Comparison of ENCODE assay signal across 16 cellular contexts in genomic region chr6:148068391-148068790, GRCh38.
DNase-seq lines count a peak whose midpoint lies in the region; FAIRE-seq and TF ChIP-seq lines count a peak whose summit lies in the region.
"Had no signal": no experiment of that assay in that cellular context is flagged by ENCODE, and none has a peak within 500 bp of the region (broad histone marks: within the 10 kb centered on the region; RNA-seq: fewer than 3 reads in every experiment).

No MANE protein-coding gene starts in this region.

- CTCF ChIA-PET in mammary epithelial cell (lab: Charles Lee; ENCODE audit: low non-redundant PET), result interaction anchor here (0.7 kb wide), 1 partner anchor 416 kb away, joined by 3 read pairs; no protein-coding TSS in a partner anchor

- peaks cover 12% of the 10 kb centered on the region for H3K4me1 Mint-ChIP-seq in glutamatergic neuron (ENCODE audit: low read depth, unreplicated experiment)
- H3K4me1 Mint-ChIP-seq in progenitor cell of endocrine pancreas (ENCODE audit: low read depth), result peaks cover 13% of the 10 kb centered on the region
- no peaks in the 10 kb centered on the region for H3K4me1 Mint-ChIP-seq in CD14-positive monocyte
- H3K4me1 Mint-ChIP-seq: B cell had no signal

- WGBS in mammary epithelial cell (ENCODE audit: low coverage, missing lambda C conversion rate), result 7% methylated on average over 3 of the region's 3 CpGs

- in situ Hi-C loops in mammary epithelial cell (cut with MboI; ENCODE audit: low sequenced_read_pairs in 2 of 2), result no loop called here

- H3K27ac ChIP-seq in breast epithelium, result peak overlapping the region; percentile 25 to 40
- no peak overlapping the region for H3K27ac ChIP-seq in mammary epithelial cell (ENCODE audit: insufficient read depth, low read depth, low read length)
- peak overlapping the region; percentile 38; the same call in 1 of the 2 replicates for H3K27ac ChIP-seq in WERI-Rb-1
- H3K27ac ChIP-seq: GM23248 had no signal

- no peaks in the 10 kb centered on the region for H3K27me3 ChIP-seq in breast epithelium
- H3K27me3 ChIP-seq in mammary epithelial cell (ENCODE audit: insufficient read depth, low read length), result no peaks in the 10 kb centered on the region
- no peaks in the 10 kb centered on the region for H3K27me3 ChIP-seq in WERI-Rb-1 (ENCODE audit: insufficient read depth, low read depth, severe bottlenecking)

- FAIRE-seq in urothelium cell line (lab: Jason Lieb, UNC), result no peak

- TF ChIP-seq CTCF in breast epithelium (IDR thresholded peaks at IDR 0.05) (no peak), mammary epithelial cell (conservative IDR thresholded peaks at IDR 0.05 in 1 of 2, IDR thresholded peaks at IDR 0.05 in 1 of 2; ENCODE audit: extremely low read depth in 1 of 2, insufficient read depth in 1 of 2, low read depth in 1 of 2, low read length in 2 of 2) (no peak), WERI-Rb-1 (IDR thresholded peaks at IDR 0.05; ENCODE audit: low read depth, low read length) (no peak), glutamatergic neuron (IDR thresholded peaks at IDR 0.05; ENCODE audit: partially characterized antibody, unreplicated experiment) (no peak), progenitor cell of endocrine pancreas (IDR thresholded peaks at IDR 0.05; ENCODE audit: unreplicated experiment) (no peak), CD14-positive monocyte (IDR thresholded peaks at IDR 0.05) (no peak)

- peaks cover 10% of the 10 kb centered on the region for H3K36me3 Mint-ChIP-seq in glutamatergic neuron (ENCODE audit: unreplicated experiment)
- H3K36me3 Mint-ChIP-seq in progenitor cell of endocrine pancreas (ENCODE audit: insufficient read depth), result peaks cover 23% of the 10 kb centered on the region
- H3K36me3 Mint-ChIP-seq in CD14-positive monocyte, result no peaks in the 10 kb centered on the region

- H3K27me3 Mint-ChIP-seq in glutamatergic neuron (ENCODE audit: unreplicated experiment) (peaks cover 4% of the 10 kb centered on the region), progenitor cell of endocrine pancreas (no peaks in the 10 kb centered on the region), CD14-positive monocyte (ENCODE audit: low read depth in 3 of 3) (peaks cover 0 to 1% (median 0%) of the 10 kb centered on the region in 3 donors)
- H3K27me3 Mint-ChIP-seq: B cell had no signal

- H3K9me3 Mint-ChIP-seq in glutamatergic neuron (ENCODE audit: unreplicated experiment) (peaks cover 11% of the 10 kb centered on the region), progenitor cell of endocrine pancreas (ENCODE audit: low read depth) (peaks cover 36% of the 10 kb centered on the region), CD14-positive monocyte (peaks cover 6 to 30% (median 21%) of the 10 kb centered on the region in 7 donors)

- H3K4me3 ChIP-seq in breast epithelium, result no peak overlapping the region
- no peak overlapping the region for H3K4me3 ChIP-seq in mammary epithelial cell (replicated peaks in 1 of 3; ENCODE audit: insufficient read depth in 1 of 3, low read depth in 2 of 3, low read length in 3 of 3)
- no peak overlapping the region for H3K4me3 ChIP-seq in WERI-Rb-1 (ENCODE audit: low read depth, low read length)
- H3K4me3 ChIP-seq: GM23248, HAP-1 had no signal

- H3K4me3 Mint-ChIP-seq in glutamatergic neuron (ENCODE audit: unreplicated experiment) (peak overlapping the region; percentile 21), progenitor cell of endocrine pancreas (ENCODE audit: low read depth) (no peak overlapping the region), CD14-positive monocyte (no peak overlapping the region)
- H3K4me3 Mint-ChIP-seq: B cell; CD4-positive, alpha-beta T cell had no signal

- BruUV-seq in mammary epithelial cell (replicated peaks; lab: Mats Ljungman, UMichigan), result no TSS peak

- no peak overlapping the region for H3K4me2 ChIP-seq in mammary epithelial cell (ENCODE audit: insufficient read depth, low read depth, low read length)

- no peak overlapping the region for H3K9ac ChIP-seq in mammary epithelial cell (ENCODE audit: insufficient read depth, low read length)
- H3K9ac ChIP-seq: GM23248 had no signal

- DNase-seq in breast epithelium (ENCODE audit: low spot score in 2 of 2) (no peak), mammary epithelial cell (no peak), WERI-Rb-1 (no peak), glutamatergic neuron (no peak), progenitor cell of endocrine pancreas (ENCODE audit: low spot score, unreplicated experiment) (no peak), CD14-positive monocyte (ENCODE audit: low spot score) (no peak), urothelium cell line (ENCODE audit: low spot score) (no peak)
- DNase-seq in activated T-cell treated with anti-CD3 and anti-CD28 coated beads, Interleukin-2, amount 50 U/mL, for 1 hour, result no peak
- DNase-seq: C1 segment of cervical spinal cord; CD4-positive, alpha-beta T cell; DMS153; DMS79; GF-D8; GM23248 had no signal

- no peaks in the 10 kb centered on the region for H3K79me2 ChIP-seq in mammary epithelial cell (ENCODE audit: insufficient read depth, low read length)

- H3K9me3 ChIP-seq in breast epithelium (peaks cover 0 to 4% of the 10 kb centered on the region in 2 donors), mammary epithelial cell (replicated peaks; ENCODE audit: insufficient read depth, low read length) (no peaks in the 10 kb centered on the region), WERI-Rb-1 (ENCODE audit: severe bottlenecking) (peaks cover 5% of the 10 kb centered on the region)
- H3K9me3 ChIP-seq: HAP-1 had no signal

- no peaks in the 10 kb centered on the region for H3K36me3 ChIP-seq in breast epithelium
- H3K36me3 ChIP-seq in mammary epithelial cell (ENCODE audit: insufficient read depth, low read length), result no peaks in the 10 kb centered on the region
- no peaks in the 10 kb centered on the region for H3K36me3 ChIP-seq in WERI-Rb-1
- H3K36me3 ChIP-seq: HAP-1 had no signal

- H3K27ac Mint-ChIP-seq in glutamatergic neuron (ENCODE audit: unreplicated experiment), result peak overlapping the region; percentile 88
- H3K27ac Mint-ChIP-seq in progenitor cell of endocrine pancreas, result peak overlapping the region; percentile 76
- H3K27ac Mint-ChIP-seq in CD14-positive monocyte, result no peak overlapping the region
- H3K27ac Mint-ChIP-seq: B cell; CD4-positive, alpha-beta T cell had no signal

- intact Hi-C loops in breast epithelium (cut with DNase I; ENCODE audit: low total_unique reads), result no loop called here
- intact Hi-C loops in mammary epithelial cell (cut with micrococcal nuclease), result no loop called here
- intact Hi-C loops in CD14-positive monocyte (cut with micrococcal nuclease), result no loop called here

- no peaks in the 10 kb centered on the region for H4K20me1 ChIP-seq in mammary epithelial cell (ENCODE audit: insufficient read depth, low read length)

- dilution Hi-C loops in mammary epithelial cell (cut with HindIII; ENCODE audit: low sequenced_read_pairs), result no loop called here

- H3K4me1 ChIP-seq in breast epithelium (no peaks in the 10 kb centered on the region), mammary epithelial cell (ENCODE audit: insufficient read depth, low read length) (no peaks in the 10 kb centered on the region)
- H3K4me1 ChIP-seq: HAP-1 had no signal

- H2AFZ ChIP-seq in mammary epithelial cell (ENCODE audit: low read depth, low read length), result no peak overlapping the region
- H2AFZ ChIP-seq: GM23248 had no signal

- TF ChIP-seq POLR2A in breast epithelium (IDR thresholded peaks at IDR 0.05), result no peak

Comparison
In these comparisons a context has a peak if more than half of its experiments do, and no peak if none do; other contexts are left out.
1. H3K27ac Mint-ChIP-seq: peak in glutamatergic neuron (single experiment) and progenitor cell of endocrine pancreas (single experiment); none in CD14-positive monocyte (0 of 7).